3 cellular contexts compared by ENCODE assay signal in the genomic region with DNA sequence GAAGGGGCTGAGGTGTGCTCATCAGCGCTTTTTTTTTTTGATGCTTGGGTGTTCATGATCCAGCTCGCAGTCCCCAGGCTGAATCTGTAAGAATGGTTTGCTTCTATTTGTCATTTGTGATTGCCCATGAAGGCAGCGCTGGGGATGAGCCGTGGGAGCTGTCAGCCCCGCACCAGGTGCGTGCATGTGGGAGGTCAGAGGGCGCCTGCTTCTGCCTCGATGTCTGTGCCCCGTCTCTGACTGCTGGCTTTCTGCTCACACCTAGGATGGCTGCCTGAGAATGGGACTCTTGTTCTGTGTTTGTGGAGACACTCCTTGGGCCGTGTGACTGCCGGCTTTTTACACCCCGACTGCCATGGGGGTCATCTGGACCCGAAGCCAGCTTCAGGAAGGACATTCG.
"Had no signal": no experiment of that assay in that cellular context is flagged by ENCODE, and none has a peak within 500 bp of the region (broad histone marks: within the 10 kb centered on the region; RNA-seq: fewer than 3 reads in every experiment).

No MANE protein-coding gene starts in this region.

- DNase-seq: GDM1, GF-D8 had no signal

- H3K4me3 ChIP-seq: GM12878 had no signal

- ATAC-seq: GM12878 had no signal
